ENCODE assay signal across 8 cellular contexts in the genomic region with DNA sequence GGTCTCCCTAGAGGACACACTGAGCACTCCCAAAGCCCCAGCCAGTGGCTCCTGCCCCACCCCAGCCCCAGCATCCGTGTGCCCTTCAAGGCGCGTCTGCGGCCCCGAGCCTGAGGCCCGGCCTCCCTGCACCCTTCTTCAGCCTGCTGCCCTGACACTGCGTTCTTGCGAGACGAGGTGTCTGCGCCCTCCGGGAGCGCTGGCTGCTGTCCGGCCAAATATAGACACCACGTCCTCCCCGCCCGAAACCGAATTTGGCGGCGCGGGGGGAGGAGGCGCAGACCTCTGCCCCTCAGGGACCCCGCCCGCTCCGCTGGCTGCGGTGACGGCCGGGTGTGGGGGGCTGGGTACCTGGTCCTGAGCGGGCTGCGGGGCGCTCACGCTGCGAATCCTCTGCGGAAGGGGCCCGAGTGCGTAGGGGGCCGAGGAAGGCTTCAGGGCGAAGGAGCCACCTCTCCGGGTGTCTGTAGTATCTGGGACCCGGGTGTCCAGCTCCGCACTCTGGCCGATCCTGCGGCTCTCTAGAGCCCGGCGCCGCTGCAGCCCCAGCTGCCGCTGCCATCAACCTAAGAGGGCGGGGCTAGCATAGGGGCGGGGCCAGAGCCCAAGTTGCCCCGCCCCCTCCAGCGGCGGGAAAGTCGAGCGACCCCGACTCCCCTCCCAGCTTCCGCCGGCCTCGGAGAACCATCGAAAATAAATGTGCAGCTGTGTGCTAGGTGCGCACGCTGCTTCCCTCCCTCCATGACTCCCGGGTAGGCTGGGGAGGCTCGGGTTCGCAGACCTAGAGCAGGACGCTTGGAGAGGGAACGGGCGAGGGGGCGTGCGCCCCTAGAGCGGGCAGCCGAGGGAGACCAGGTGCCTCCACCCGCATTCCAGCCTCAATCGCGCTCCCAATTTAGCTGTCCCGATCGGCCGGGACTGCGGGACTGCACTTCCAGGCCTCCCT. TPM values are rescaled to one million over a fixed set of nuclear protein-coding genes. Genes with fewer than 3 reads are reported as not detected.
DNase-seq lines count a peak whose midpoint lies in the region; ATAC-seq, FAIRE-seq and TF ChIP-seq lines count a peak whose summit lies in the region.

Gene CORO6, minus strand, starts transcription at position 576 of the 946 bp plus-strand sequence. CDS start 1,491 bp downstream, outside the sequence.

- peaks cover 12% of the 10 kb centered on the region for H4K20me1 ChIP-seq in osteoblast (ENCODE audit: insufficient read depth, low read length)

- H3K79me2 ChIP-seq in osteoblast (ENCODE audit: insufficient read depth, low read length): no peaks in the 10 kb centered on the region

- H3K4me1 ChIP-seq in Peyer's patch (peaks cover 0 to 25% (median 10%) of the 10 kb centered on the region in 4 donors), osteoblast (ENCODE audit: insufficient read depth, low read length) (peaks cover 25% of the 10 kb centered on the region)

- TF ChIP-seq CTCF in GM10248 (IDR thresholded peaks at IDR 0.05; ENCODE audit: control extremely low read depth, extremely low read depth, low read depth, missing control alignments) (no peak), Peyer's patch (IDR thresholded peaks at IDR 0.05) (no peak), osteoblast (IDR thresholded peaks at IDR 0.05; ENCODE audit: extremely low read depth, low read depth, low read length) (no peak)

- H3K27ac ChIP-seq in Peyer's patch: peak within 1 kb of the TSS in 3 of 4 donors; percentile 3 to 60 (median 47)
- no peak within 1 kb of the TSS for H3K27ac ChIP-seq in osteoblast (ENCODE audit: low read depth, low read length)

- intact Hi-C loops in Right ventricle myocardium inferior (cut with DNase I): loop anchor here (5.0 kb wide), 1 partner anchor 140 kb away; no protein-coding TSS in a partner anchor

- peak within 1 kb of the TSS; percentile 95 for H3K27ac Mint-ChIP-seq in activated naive CD4-positive, alpha-beta T cell treated with anti-CD3 and anti-CD28 coated beads, Interleukin-2, amount 50 U/mL, for 24 hours

- TF ChIP-seq POLR2A in Peyer's patch (IDR thresholded peaks at IDR 0.05): no peak

- FAIRE-seq in RCC 7860 (lab: Jason Lieb, UNC): no peak

- H3K9me3 ChIP-seq in Peyer's patch: no peaks in the 10 kb centered on the region
- H3K9me3 ChIP-seq in osteoblast (ENCODE audit: low read depth, low read length): no peaks in the 10 kb centered on the region

- no peaks in the 10 kb centered on the region for H3K9me3 Mint-ChIP-seq in activated naive CD4-positive, alpha-beta T cell treated with anti-CD3 and anti-CD28 coated beads, Interleukin-2, amount 50 U/mL, for 24 hours

- peak within 1 kb of the TSS; percentile 75 for H3K4me3 Mint-ChIP-seq in activated naive CD4-positive, alpha-beta T cell treated with anti-CD3 and anti-CD28 coated beads, Interleukin-2, amount 50 U/mL, for 24 hours

- peak within 1 kb of the TSS; percentile 76 for H2AFZ ChIP-seq in osteoblast (ENCODE audit: low read length)

- CTCF ChIA-PET in GM10248 (lab: Yijun Ruan, JAX): interaction anchor here (1.0 kb wide), 2 partner anchors 17 to 30 kb away, joined by 3 to 4 read pairs; partner anchors contain the start of gene ANKRD13B

- ATAC-seq in HG02885 (IDR thresholded peaks at IDR 0.05; ENCODE audit: poor library complexity, unreplicated experiment): peak; percentile 58
- ATAC-seq in Right ventricle myocardium inferior: peak; percentile 72

- POLR2A ChIA-PET in GM10248 (lab: Yijun Ruan, JAX): no interaction called here

- peak within 1 kb of the TSS; percentile 87 for H3K4me2 ChIP-seq in osteoblast (ENCODE audit: insufficient read depth, low read length)

- H3K4me3 ChIP-seq in Peyer's patch (peak within 1 kb of the TSS; percentile 45 to 70 (median 62)), osteoblast (ENCODE audit: insufficient read depth, low read length) (peak within 1 kb of the TSS; percentile 88)

- no peaks in the 10 kb centered on the region for H3K27me3 ChIP-seq in Peyer's patch
- H3K27me3 ChIP-seq in osteoblast (ENCODE audit: insufficient read depth, low read length): no peaks in the 10 kb centered on the region

- H3K27me3 Mint-ChIP-seq in activated naive CD4-positive, alpha-beta T cell treated with anti-CD3 and anti-CD28 coated beads, Interleukin-2, amount 50 U/mL, for 24 hours: no peaks in the 10 kb centered on the region

- H3K4me1 Mint-ChIP-seq in activated naive CD4-positive, alpha-beta T cell treated with anti-CD3 and anti-CD28 coated beads, Interleukin-2, amount 50 U/mL, for 24 hours: peaks cover 55% of the 10 kb centered on the region

- DNase-seq in GM10248 (ENCODE audit: extremely low spot score): peak; percentile 84
- DNase-seq in Peyer's patch: peak; percentile 55 to 70 (median 69)
- peak; percentile 86 for DNase-seq in Right ventricle myocardium inferior (ENCODE audit: missing footprints)
- DNase-seq in osteoblast (ENCODE audit: insufficient read length, low spot score, missing footprints): peak; percentile 97
- no peak for DNase-seq in NCI-H187 treated with DMSO at 0.1 percent for 48 hours (lab: John Stamatoyannopoulos, UW)
- no peak for DNase-seq in RCC 7860 (ENCODE audit: low spot score)

- H3K36me3 Mint-ChIP-seq in activated naive CD4-positive, alpha-beta T cell treated with anti-CD3 and anti-CD28 coated beads, Interleukin-2, amount 50 U/mL, for 24 hours: no peaks in the 10 kb centered on the region

- H3K36me3 ChIP-seq in Peyer's patch: no peaks in the 10 kb centered on the region
- H3K36me3 ChIP-seq in osteoblast (ENCODE audit: insufficient read depth, low read length): no peaks in the 10 kb centered on the region

RNA-seq across cellular contexts. Expression of gene CORO6, which starts in this region (rescaled TPM):
- 10 to 100 TPM in 3 of 4 donors, 1 to 10 TPM in 1; 4.0 to 28.9 (median 19.9) TPM for total RNA-seq in Peyer's patch
- 93.2 TPM for total RNA-seq in Right ventricle myocardium inferior
- total RNA-seq in osteoblast: 12.7 and 20.3 TPM in 2 replicates

Comparison
In these comparisons a context has a peak if more than half of its experiments do, and no peak if none do; other contexts are left out.
1. DNase-seq: peak in GM10248 (single experiment), Peyer's patch (3 of 3), Right ventricle myocardium inferior (single experiment) and osteoblast (single experiment); none in NCI-H187 treated with DMSO at 0.1 percent for 48 hours (single experiment) and RCC 7860 (single experiment).